18 cellular contexts compared by ENCODE assay signal in genomic region chr14:51581017-51581881, GRCh38.
DNase-seq lines count a peak whose midpoint lies in the region; ATAC-seq and TF ChIP-seq lines count a peak whose summit lies in the region.
"Had no signal": no experiment of that assay in that cellular context is flagged by ENCODE, and none has a peak within 500 bp of the region (broad histone marks: within the 10 kb centered on the region; RNA-seq: fewer than 3 reads in every experiment).

No MANE protein-coding gene starts in this region.

- peaks cover 5% of the 10 kb centered on the region for H3K4me1 ChIP-seq in hepatocyte (ENCODE audit: insufficient read depth)
- H3K4me1 ChIP-seq: tibial nerve had no signal

- POLR2A ChIA-PET in AG04449 (lab: Yijun Ruan, JAX) = interaction anchor here (0.5 to 2.5 kb wide), 8 partner anchors 10 to 138 kb away, joined by 4 to 14 read pairs (median 4); partner anchors contain the start of gene FRMD6
- POLR2A ChIA-PET in CD4-positive, alpha-beta T cell (lab: Charles Lee) = no interaction called here

- no peaks in the 10 kb centered on the region for H4K20me1 ChIP-seq in hepatocyte (ENCODE audit: insufficient read depth, poor library complexity, severe bottlenecking)

- no peaks in the 10 kb centered on the region for H3K9me2 ChIP-seq in hepatocyte (replicated peaks; ENCODE audit: insufficient read depth)

- peak overlapping the region; percentile 28 for H3K4me2 ChIP-seq in hepatocyte

- H3K27ac Mint-ChIP-seq in CD4-positive, alpha-beta T cell = no peak overlapping the region
- H3K27ac Mint-ChIP-seq: IgD-negative memory B cell had no signal

- intact Hi-C loops in CD4-positive, alpha-beta T cell (cut with DNase I, micrococcal nuclease) = no loop called here

- H3K27me3 Mint-ChIP-seq in CD4-positive, alpha-beta T cell = peaks cover 33% of the 10 kb centered on the region

- H3K4me1 Mint-ChIP-seq in CD4-positive, alpha-beta T cell (ENCODE audit: low read depth) = no peaks in the 10 kb centered on the region
- H3K4me1 Mint-ChIP-seq: IgD-negative memory B cell had no signal

- H3K9me3 ChIP-seq in hepatocyte (ENCODE audit: low read depth) = no peaks in the 10 kb centered on the region
- H3K9me3 ChIP-seq in CD4-positive, alpha-beta T cell (ENCODE audit: control insufficient read depth, low read length) = no peaks in the 10 kb centered on the region
- H3K9me3 ChIP-seq: tibial nerve had no signal

- no peaks in the 10 kb centered on the region for H3K36me3 Mint-ChIP-seq in CD4-positive, alpha-beta T cell (ENCODE audit: low read depth)
- H3K36me3 Mint-ChIP-seq: IgD-negative memory B cell had no signal

- no peaks in the 10 kb centered on the region for H3K9me3 Mint-ChIP-seq in CD4-positive, alpha-beta T cell
- H3K9me3 Mint-ChIP-seq: IgD-negative memory B cell had no signal

- no peak for ATAC-seq in HG03097 (IDR thresholded peaks at IDR 0.05; ENCODE audit: low FRiP score, unreplicated experiment)
- no peak for ATAC-seq in CD4-positive, alpha-beta T cell (ENCODE audit: poor library complexity)
- ATAC-seq: HCT116 had no signal

- TF ChIP-seq CTCF in AG04449 (IDR thresholded peaks at IDR 0.05; ENCODE audit: insufficient read depth, low read length, missing control alignments) = no peak
- no peak for TF ChIP-seq CTCF in hepatocyte (IDR thresholded peaks at IDR 0.05; ENCODE audit: poor library complexity)
- no peak for TF ChIP-seq CTCF in CD4-positive, alpha-beta T cell (IDR thresholded peaks at IDR 0.05)

- H2AFZ ChIP-seq in hepatocyte = no peak overlapping the region

- peak; percentile 61 for DNase-seq in AG04449 (ENCODE audit: low read depth, low spot score)
- DNase-seq in HT1080 (ENCODE audit: low read depth) = peak; percentile 83
- peak; percentile 67 for DNase-seq in astrocyte of the hippocampus (ENCODE audit: low read depth, low spot score)
- peak; percentile 33 for DNase-seq in hepatocyte (ENCODE audit: low spot score)
- no peak for DNase-seq in stimulated activated CD4-positive, alpha-beta T cell treated with anti-CD3 and anti-CD28 coated beads, Interleukin-15, amount 100 ng/mL, for 24 hours
- no peak for DNase-seq in occipital lobe (lab: John Stamatoyannopoulos, UW)
- no peak for DNase-seq in CD4-positive, alpha-beta T cell
- DNase-seq: activated CD8-positive, alpha-beta memory T cell treated with anti-CD3 and anti-CD28 coated beads, Interleukin-2, amount 50 U/mL, for 48 hours; DMS79 treated with DMSO at 0.1 percent for 48 hours; NCI-H146; NCI-H526; SHP77; stimulated activated CD8-positive, alpha-beta memory T cell treated with anti-CD3 and anti-CD28 coated beads, Interleukin-4, amount 100 ng/mL, for 48 hours had no signal

- no peak overlapping the region for H3K4me3 ChIP-seq in AG04449 (ENCODE audit: low read depth, low read length)
- no peak overlapping the region for H3K4me3 ChIP-seq in hepatocyte
- H3K4me3 ChIP-seq: tibial nerve had no signal

- peak overlapping the region; percentile 64 for H3K27ac ChIP-seq in hepatocyte
- H3K27ac ChIP-seq in CD4-positive, alpha-beta T cell (ENCODE audit: low read depth, low read length) = no peak overlapping the region
- H3K27ac ChIP-seq: tibial nerve, VCaP had no signal

- H3K79me2 ChIP-seq in hepatocyte = no peaks in the 10 kb centered on the region

- no peaks in the 10 kb centered on the region for H3K36me3 ChIP-seq in hepatocyte (replicated peaks; ENCODE audit: insufficient read depth, low read depth)
- H3K36me3 ChIP-seq: tibial nerve had no signal

- H3K27me3 ChIP-seq in hepatocyte = no peaks in the 10 kb centered on the region
- H3K27me3 ChIP-seq in CD4-positive, alpha-beta T cell (ENCODE audit: control insufficient read depth, insufficient read depth, low read length) = peaks cover 8% of the 10 kb centered on the region
- H3K27me3 ChIP-seq: tibial nerve had no signal

- H3K4me3 Mint-ChIP-seq in CD4-positive, alpha-beta T cell = no peak overlapping the region
- H3K4me3 Mint-ChIP-seq: IgD-negative memory B cell had no signal

- CTCF ChIA-PET in AG04449 (lab: Yijun Ruan, JAX) = interaction anchor here (1.2 to 2.9 kb wide), 3 partner anchors 11 to 72 kb away, joined by 3 to 12 read pairs (median 4); no protein-coding TSS in a partner anchor
- CTCF ChIA-PET in CD4-positive, alpha-beta T cell (lab: Charles Lee) = interaction anchor here (0.7 kb wide), 1 partner anchor 15 kb away, joined by 3 read pairs; no protein-coding TSS in a partner anchor

- WGBS in hepatocyte (ENCODE audit: low lambda C conversion rate, missing lambda C conversion rate) = 31% methylated on average over 4 of the region's 4 CpGs

Comparison
In these comparisons a context has a peak if more than half of its experiments do, and no peak if none do; other contexts are left out.
1. DNase-seq: peak in AG04449 (single experiment), HT1080 (single experiment), astrocyte of the hippocampus (single experiment) and hepatocyte (single experiment); none in stimulated activated CD4-positive, alpha-beta T cell treated with anti-CD3 and anti-CD28 coated beads, Interleukin-15, amount 100 ng/mL, for 24 hours (single experiment), occipital lobe (single experiment) and CD4-positive, alpha-beta T cell (0 of 10).